ENCODE assay signal across 8 cellular contexts in genomic region chr11:72813740-72814138, GRCh38. TPM values are rescaled to one million over a fixed set of nuclear protein-coding genes. Genes with fewer than 3 reads are reported as not detected.
DNase-seq lines count a peak whose midpoint lies in the region; ATAC-seq and TF ChIP-seq lines count a peak whose summit lies in the region.

No MANE protein-coding gene starts in this region.

- TF ChIP-seq POLR2A in gastroesophageal sphincter (IDR thresholded peaks at IDR 0.05): peak in 1 of 2 donors; percentile 2

- H3K4me1 ChIP-seq in DND-41 (ENCODE audit: insufficient read depth, low read length) (peaks cover 53% of the 10 kb centered on the region), gastroesophageal sphincter (peaks cover 0 to 53% (median 24%) of the 10 kb centered on the region in 3 donors)

- 1 to 3% methylated on average over 7 to 11 of the region's 34 CpGs for WGBS in gastroesophageal sphincter (ENCODE audit: low coverage in 1 of 2), 2 donors

- peaks cover 7 to 40% of the 10 kb centered on the region in 2 donors for H3K36me3 Mint-ChIP-seq in activated T-cell treated with anti-CD3 and anti-CD28 coated beads, Interleukin-2, amount 50 U/mL, for 72 hours (ENCODE audit: insufficient read depth in 2 of 2)
- H3K36me3 Mint-ChIP-seq in osteocyte (ENCODE audit: unreplicated experiment): peaks cover 6% of the 10 kb centered on the region

- H2AFZ ChIP-seq in DND-41 (ENCODE audit: low read depth, low read length): peak overlapping the region; percentile 95

- no peaks in the 10 kb centered on the region for H3K27me3 ChIP-seq in DND-41 (ENCODE audit: insufficient read depth, low read length, poor library complexity)
- no peaks in the 10 kb centered on the region for H3K27me3 ChIP-seq in gastroesophageal sphincter

- H3K9me3 ChIP-seq in DND-41 (ENCODE audit: insufficient read depth, low read length, severe bottlenecking) (no peaks in the 10 kb centered on the region), gastroesophageal sphincter (no peaks in the 10 kb centered on the region)

- peaks cover 39% of the 10 kb centered on the region for H3K36me3 ChIP-seq in DND-41 (ENCODE audit: insufficient read depth, low read length)
- H3K36me3 ChIP-seq in gastroesophageal sphincter: peaks cover 0 to 35% of the 10 kb centered on the region in 2 donors

- no peak for TF ChIP-seq CTCF in DND-41 (IDR thresholded peaks at IDR 0.05; ENCODE audit: borderline replicate concordance, extremely low read depth, low read length, poor library complexity, severe bottlenecking)
- TF ChIP-seq CTCF in gastroesophageal sphincter (IDR thresholded peaks at IDR 0.05): no peak
- no peak for TF ChIP-seq CTCF in osteocyte (IDR thresholded peaks at IDR 0.05)

- no peaks in the 10 kb centered on the region for H3K9me3 Mint-ChIP-seq in activated T-cell treated with anti-CD3 and anti-CD28 coated beads, Interleukin-2, amount 50 U/mL, for 72 hours
- H3K9me3 Mint-ChIP-seq in osteocyte (ENCODE audit: unreplicated experiment): no peaks in the 10 kb centered on the region

- no peaks in the 10 kb centered on the region for H3K27me3 Mint-ChIP-seq in activated T-cell treated with anti-CD3 and anti-CD28 coated beads, Interleukin-2, amount 50 U/mL, for 72 hours (ENCODE audit: low read depth)
- H3K27me3 Mint-ChIP-seq in osteocyte (ENCODE audit: unreplicated experiment): no peaks in the 10 kb centered on the region

- peak overlapping the region; percentile 89 to 91 for H3K4me3 Mint-ChIP-seq in activated T-cell treated with anti-CD3 and anti-CD28 coated beads, Interleukin-2, amount 50 U/mL, for 72 hours
- peak overlapping the region; percentile 97 for H3K4me3 Mint-ChIP-seq in osteocyte (ENCODE audit: unreplicated experiment)

- H3K9ac ChIP-seq in DND-41 (ENCODE audit: low read depth, low read length): peak overlapping the region; percentile 95

- H4K20me1 ChIP-seq in DND-41 (ENCODE audit: insufficient read depth, low read length): peaks cover 13% of the 10 kb centered on the region

- H3K27ac ChIP-seq in DND-41 (ENCODE audit: low read length): peak overlapping the region; percentile 97
- peak overlapping the region; percentile 77 to 96 (median 92) for H3K27ac ChIP-seq in gastroesophageal sphincter

- H3K27ac Mint-ChIP-seq in activated T-cell treated with anti-CD3 and anti-CD28 coated beads, Interleukin-2, amount 50 U/mL, for 72 hours: peak overlapping the region; percentile 82
- peak overlapping the region; percentile 97 for H3K27ac Mint-ChIP-seq in osteocyte (ENCODE audit: unreplicated experiment)

- peak; percentile 82 for DNase-seq in DND-41
- DNase-seq in NCI-H526 (lab: John Stamatoyannopoulos, UW): peak; percentile 82 to 96
- peak; percentile 89 for DNase-seq in activated T-cell treated with anti-CD3 and anti-CD28 coated beads, Interleukin-2, amount 50 U/mL, for 72 hours
- DNase-seq in osteocyte (ENCODE audit: extremely low spot score, unreplicated experiment): no peak
- DNase-seq in H4 (ENCODE audit: low spot score): no peak

- peak overlapping the region; percentile 93 for H3K4me2 ChIP-seq in DND-41 (ENCODE audit: insufficient read depth, low read length)

- H3K4me1 Mint-ChIP-seq in activated T-cell treated with anti-CD3 and anti-CD28 coated beads, Interleukin-2, amount 50 U/mL, for 72 hours (ENCODE audit: low read depth): peaks cover 60% of the 10 kb centered on the region
- peaks cover 33% of the 10 kb centered on the region for H3K4me1 Mint-ChIP-seq in osteocyte (ENCODE audit: unreplicated experiment)

- no peak for TF ChIP-seq EP300 in gastroesophageal sphincter (IDR thresholded peaks at IDR 0.05)

- H3K4me3 ChIP-seq in DND-41 (ENCODE audit: low read depth in 1 of 2, low read length in 2 of 2) (peak overlapping the region; percentile 92 to 97), gastroesophageal sphincter (peak overlapping the region; percentile 59 to 67)

- peaks cover 64% of the 10 kb centered on the region for H3K79me2 ChIP-seq in DND-41 (ENCODE audit: insufficient read depth, low read length)

- peak; percentile 59 for ATAC-seq in DND-41 (ENCODE audit: insufficient read depth, low read depth)
- peak; percentile 46 for ATAC-seq in GM19372 (IDR thresholded peaks at IDR 0.05; ENCODE audit: low read depth, unreplicated experiment)
- ATAC-seq in HG03432 (IDR thresholded peaks at IDR 0.05; ENCODE audit: unreplicated experiment): peak; percentile 53
- peak; percentile 69 to 71 for ATAC-seq in activated T-cell treated with anti-CD3 and anti-CD28 coated beads, Interleukin-2, amount 50 U/mL, for 72 hours (replicated peaks in 1 of 2)
- ATAC-seq in gastroesophageal sphincter: peak; percentile 87

RNA-seq across cellular contexts. Expression of gene ATG16L2, which starts 0.5 kb away (rescaled TPM):
- total RNA-seq in activated T-cell treated with anti-CD3 and anti-CD28 coated beads, Interleukin-2, amount 50 U/mL, for 72 hours: 10 to 100 TPM; 55.8 to 56.0 TPM
- total RNA-seq in gastroesophageal sphincter (10 to 100 TPM in 3 of 4 donors, 1 to 10 TPM in 1; 8.3 to 27.9 (median 16.5) TPM), osteocyte (17.1 and 18.2 TPM in 2 replicates)
- total RNA-seq in H4 (2014; rRNA removed; shearing (Covaris generic)): 0.66 and 3.4 TPM in 2 replicates

RNA-seq across cellular contexts. Expression of gene STARD10, which starts 19.9 kb away (rescaled TPM):
- total RNA-seq in activated T-cell treated with anti-CD3 and anti-CD28 coated beads, Interleukin-2, amount 50 U/mL, for 72 hours: 10 to 100 TPM; 31.9 to 41.3 TPM
- 10 to 100 TPM; 35.8 to 56.6 (median 45.0) TPM for total RNA-seq in gastroesophageal sphincter
- total RNA-seq in osteocyte: 27.7 and 35.3 TPM in 2 replicates
- 23.2 and 25.1 TPM in 2 replicates for total RNA-seq in H4 (2014; rRNA removed; shearing (Covaris generic))

Comparison
In these comparisons a context has a peak if more than half of its experiments do, and no peak if none do; other contexts are left out.
1. DNase-seq: peak in DND-41 (single experiment), NCI-H526 (2 of 2) and activated T-cell treated with anti-CD3 and anti-CD28 coated beads, Interleukin-2, amount 50 U/mL, for 72 hours (2 of 2); none in osteocyte (single experiment) and H4 (single experiment).
2. Peak in every context shown above with its lines, with median percentiles within 50 percentile points of each other: ATAC-seq.